ENCODE assay signal across 2 cellular contexts in the genomic region with DNA sequence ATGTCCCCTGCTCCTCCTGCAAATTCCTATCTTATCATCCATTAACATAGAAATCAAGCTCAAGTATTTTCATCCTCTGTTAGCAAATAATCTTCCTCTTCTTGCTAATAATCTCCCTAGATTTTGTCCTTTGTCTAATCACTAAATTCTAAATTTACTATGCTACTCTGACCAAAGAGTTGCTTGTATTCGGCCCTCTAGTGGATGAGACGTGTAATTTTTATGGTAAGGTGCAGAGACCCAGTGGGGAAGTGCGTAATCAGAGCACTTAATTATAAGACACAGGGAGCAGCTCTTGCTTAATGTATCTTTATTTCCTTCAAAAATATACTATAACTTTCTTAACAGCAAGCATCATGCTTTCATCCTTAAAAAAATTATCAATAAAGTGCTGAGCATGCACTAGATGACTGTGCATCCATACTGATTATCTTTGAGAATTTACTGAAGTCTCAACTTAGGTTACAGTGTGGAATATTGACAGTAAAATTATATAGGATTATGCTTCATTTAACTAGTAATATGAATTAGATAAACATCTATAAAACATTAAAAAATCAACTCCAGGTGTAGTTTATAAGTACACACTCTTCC.
TF ChIP-seq lines count a peak whose summit lies in the region.

No MANE protein-coding gene starts in this region.

TF ChIP-seq in HEK293T, 16 proteins besides CTCF, POLR2A, EP300 and RAD21 (continued from another document):
- TF ChIP-seq LEF1 (IDR thresholded peaks at IDR 0.05; ENCODE audit: borderline replicate concordance) (no peak), NFRKB (IDR thresholded peaks at IDR 0.05) (no peak), ELF4 (IDR thresholded peaks at IDR 0.05) (no peak), SP1 (IDR thresholded peaks at IDR 0.05) (no peak), L3MBTL2 (conservative IDR thresholded peaks at IDR 0.05) (no peak)

TF ChIP-seq in WTC11, 78 proteins besides CTCF, POLR2A, EP300 and RAD21 (continued from another document):
- TF ChIP-seq MXD4 (CRISPR knock-in tag; IDR thresholded peaks at IDR 0.05; ENCODE audit: borderline replicate concordance) (no peak), GTF2I (CRISPR knock-in tag; conservative IDR thresholded peaks at IDR 0.05) (no peak), SP1 (CRISPR knock-in tag; conservative IDR thresholded peaks at IDR 0.05) (no peak), JAZF1 (CRISPR knock-in tag; IDR thresholded peaks at IDR 0.05) (no peak), ZSCAN18 (CRISPR knock-in tag; IDR thresholded peaks at IDR 0.05) (no peak), NFATC4 (CRISPR knock-in tag; IDR thresholded peaks at IDR 0.05) (no peak), STAT6 (CRISPR knock-in tag; conservative IDR thresholded peaks at IDR 0.05; ENCODE audit: low read depth) (no peak), ZNF121 (CRISPR knock-in tag; IDR thresholded peaks at IDR 0.05) (no peak), CREB1 (CRISPR knock-in tag; IDR thresholded peaks at IDR 0.05) (no peak), KAT7 (CRISPR knock-in tag; IDR thresholded peaks at IDR 0.05; ENCODE audit: borderline replicate concordance) (no peak), ZNF396 (CRISPR knock-in tag; IDR thresholded peaks at IDR 0.05; ENCODE audit: borderline replicate concordance) (no peak), RORB (CRISPR knock-in tag; IDR thresholded peaks at IDR 0.05) (no peak), GRHL2 (CRISPR knock-in tag; IDR thresholded peaks at IDR 0.05; ENCODE audit: insufficient replicate concordance, severe bottlenecking) (no peak)
- TF ChIP-seq, protein P1, sequence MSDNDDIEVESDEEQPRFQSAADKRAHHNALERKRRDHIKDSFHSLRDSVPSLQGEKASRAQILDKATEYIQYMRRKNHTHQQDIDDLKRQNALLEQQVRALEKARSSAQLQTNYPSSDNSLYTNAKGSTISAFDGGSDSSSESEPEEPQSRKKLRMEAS (CRISPR knock-in tag; IDR thresholded peaks at IDR 0.05), result no peak
- TF ChIP-seq, protein P2, sequence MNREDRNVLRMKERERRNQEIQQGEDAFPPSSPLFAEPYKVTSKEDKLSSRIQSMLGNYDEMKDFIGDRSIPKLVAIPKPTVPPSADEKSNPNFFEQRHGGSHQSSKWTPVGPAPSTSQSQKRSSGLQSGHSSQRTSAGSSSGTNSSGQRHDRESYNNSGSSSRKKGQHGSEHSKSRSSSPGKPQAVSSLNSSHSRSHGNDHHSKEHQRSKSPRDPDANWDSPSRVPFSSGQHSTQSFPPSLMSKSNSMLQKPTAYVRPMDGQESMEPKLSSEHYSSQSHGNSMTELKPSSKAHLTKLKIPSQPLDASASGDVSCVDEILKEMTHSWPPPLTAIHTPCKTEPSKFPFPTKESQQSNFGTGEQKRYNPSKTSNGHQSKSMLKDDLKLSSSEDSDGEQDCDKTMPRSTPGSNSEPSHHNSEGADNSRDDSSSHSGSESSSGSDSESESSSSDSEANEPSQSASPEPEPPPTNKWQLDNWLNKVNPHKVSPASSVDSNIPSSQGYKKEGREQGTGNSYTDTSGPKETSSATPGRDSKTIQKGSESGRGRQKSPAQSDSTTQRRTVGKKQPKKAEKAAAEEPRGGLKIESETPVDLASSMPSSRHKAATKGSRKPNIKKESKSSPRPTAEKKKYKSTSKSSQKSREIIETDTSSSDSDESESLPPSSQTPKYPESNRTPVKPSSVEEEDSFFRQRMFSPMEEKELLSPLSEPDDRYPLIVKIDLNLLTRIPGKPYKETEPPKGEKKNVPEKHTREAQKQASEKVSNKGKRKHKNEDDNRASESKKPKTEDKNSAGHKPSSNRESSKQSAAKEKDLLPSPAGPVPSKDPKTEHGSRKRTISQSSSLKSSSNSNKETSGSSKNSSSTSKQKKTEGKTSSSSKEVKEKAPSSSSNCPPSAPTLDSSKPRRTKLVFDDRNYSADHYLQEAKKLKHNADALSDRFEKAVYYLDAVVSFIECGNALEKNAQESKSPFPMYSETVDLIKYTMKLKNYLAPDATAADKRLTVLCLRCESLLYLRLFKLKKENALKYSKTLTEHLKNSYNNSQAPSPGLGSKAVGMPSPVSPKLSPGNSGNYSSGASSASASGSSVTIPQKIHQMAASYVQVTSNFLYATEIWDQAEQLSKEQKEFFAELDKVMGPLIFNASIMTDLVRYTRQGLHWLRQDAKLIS (CRISPR knock-in tag; IDR thresholded peaks at IDR 0.05; ENCODE audit: borderline replicate concordance), result no peak
- TF ChIP-seq, protein P3, sequence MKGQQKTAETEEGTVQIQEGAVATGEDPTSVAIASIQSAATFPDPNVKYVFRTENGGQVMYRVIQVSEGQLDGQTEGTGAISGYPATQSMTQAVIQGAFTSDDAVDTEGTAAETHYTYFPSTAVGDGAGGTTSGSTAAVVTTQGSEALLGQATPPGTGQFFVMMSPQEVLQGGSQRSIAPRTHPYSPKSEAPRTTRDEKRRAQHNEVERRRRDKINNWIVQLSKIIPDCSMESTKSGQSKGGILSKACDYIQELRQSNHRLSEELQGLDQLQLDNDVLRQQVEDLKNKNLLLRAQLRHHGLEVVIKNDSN (CRISPR knock-in tag; IDR thresholded peaks at IDR 0.05), result no peak
TF ChIP-seq in WTC11: peak in this region for 0.
